Comparison of ENCODE assay signal across 1 cellular context in genomic region chr15:34865531-34865930, GRCh38.
A peak's percentile ranks its signal among the peaks of the same experiment; 100 is the strongest.
TF ChIP-seq lines count a peak whose summit lies in the region.

No MANE protein-coding gene starts in this region.

TF ChIP-seq in K562, 482 proteins besides CTCF, POLR2A, EP300 and RAD21:
- no peak for TF ChIP-seq BRF2 (IDR thresholded peaks at IDR 0.05; ENCODE audit: borderline replicate concordance, insufficient read depth, insufficient read length)
- TF ChIP-seq BRF1 (IDR thresholded peaks at IDR 0.05; ENCODE audit: borderline replicate concordance, extremely low read depth, insufficient read length) = no peak
- no peak for TF ChIP-seq TCF7 (IDR thresholded peaks at IDR 0.05; ENCODE audit: borderline replicate concordance)
- no peak for TF ChIP-seq CREBBP (IDR thresholded peaks at IDR 0.05; ENCODE audit: low read depth, low read length)
- peak; percentile 67 for TF ChIP-seq ZNF24 (IDR thresholded peaks at IDR 0.05)
- TF ChIP-seq ZKSCAN3 (CRISPR knock-in tag; IDR thresholded peaks at IDR 0.05) = no peak
- TF ChIP-seq MCM3 (IDR thresholded peaks at IDR 0.05) = no peak
- TF ChIP-seq ZNF146 (CRISPR knock-in tag; IDR thresholded peaks at IDR 0.05; ENCODE audit: unreplicated experiment) = peak; percentile 68
- no peak for TF ChIP-seq CGGBP1 (CRISPR knock-in tag; IDR thresholded peaks at IDR 0.05)
- TF ChIP-seq RBM25 (IDR thresholded peaks at IDR 0.05; ENCODE audit: low read depth, low read length, severe bottlenecking) = peak; percentile 66
